ENCODE assay signal across 1 cellular context in the genomic region with DNA sequence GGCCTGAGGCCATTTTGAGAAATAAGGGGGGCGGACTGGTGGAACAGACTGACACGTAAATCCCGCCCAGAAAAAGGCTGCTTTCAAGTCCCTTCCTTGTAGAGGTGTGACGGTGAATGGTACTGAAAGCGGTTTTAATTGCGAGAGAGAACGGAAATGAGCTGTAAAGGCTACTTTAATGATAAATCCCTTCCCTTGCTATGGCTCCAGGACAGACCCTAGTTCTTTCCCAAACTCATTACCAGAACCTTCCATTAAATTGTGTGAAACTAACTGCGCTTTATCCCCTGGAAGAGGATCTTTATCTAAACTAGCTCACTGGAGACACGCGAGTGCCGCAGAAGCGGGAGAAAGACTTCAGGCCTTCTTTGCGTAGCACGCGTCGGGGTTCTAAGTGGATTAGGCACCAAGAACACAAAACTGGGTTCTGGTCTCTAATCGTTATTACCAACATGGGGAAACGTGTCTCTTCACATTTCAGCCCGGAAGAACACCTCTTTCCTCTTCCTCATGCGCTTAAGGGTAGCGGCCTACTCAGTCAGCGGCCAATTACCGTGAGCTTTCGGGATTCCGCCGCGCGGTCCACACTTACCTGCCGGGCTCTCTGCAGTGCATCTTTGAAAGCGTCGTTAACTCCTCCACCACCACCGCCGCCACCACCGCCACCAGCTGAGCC.
TF ChIP-seq lines count a peak whose summit lies in the region.

No MANE protein-coding gene starts in this region.

TF ChIP-seq in K562, 482 proteins besides CTCF, POLR2A, EP300 and RAD21 (continued from another document and continues in another):
- TF ChIP-seq, protein P1, sequence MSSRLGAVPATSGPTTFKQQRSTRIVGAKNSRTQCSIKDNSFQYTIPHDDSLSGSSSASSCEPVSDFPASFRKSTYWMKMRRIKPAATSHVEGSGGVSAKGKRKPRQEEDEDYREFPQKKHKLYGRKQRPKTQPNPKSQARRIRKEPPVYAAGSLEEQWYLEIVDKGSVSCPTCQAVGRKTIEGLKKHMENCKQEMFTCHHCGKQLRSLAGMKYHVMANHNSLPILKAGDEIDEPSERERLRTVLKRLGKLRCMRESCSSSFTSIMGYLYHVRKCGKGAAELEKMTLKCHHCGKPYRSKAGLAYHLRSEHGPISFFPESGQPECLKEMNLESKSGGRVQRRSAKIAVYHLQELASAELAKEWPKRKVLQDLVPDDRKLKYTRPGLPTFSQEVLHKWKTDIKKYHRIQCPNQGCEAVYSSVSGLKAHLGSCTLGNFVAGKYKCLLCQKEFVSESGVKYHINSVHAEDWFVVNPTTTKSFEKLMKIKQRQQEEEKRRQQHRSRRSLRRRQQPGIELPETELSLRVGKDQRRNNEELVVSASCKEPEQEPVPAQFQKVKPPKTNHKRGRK (tag; IDR thresholded peaks at IDR 0.05), result no peak
- TF ChIP-seq EGR1 (conservative IDR thresholded peaks at IDR 0.05), result 0 out of 2 replicates have a peak, but pooled peaks have one; percentile 23
- TF ChIP-seq MEIS2 (IDR thresholded peaks at IDR 0.05; ENCODE audit: partially characterized antibody), result no peak
- TF ChIP-seq NCOA4 (IDR thresholded peaks at IDR 0.05; ENCODE audit: partially characterized antibody), result no peak
- TF ChIP-seq SMARCE1 (IDR thresholded peaks at IDR 0.05), result no peak
- no peak for TF ChIP-seq ZNF146 (CRISPR knock-in tag; IDR thresholded peaks at IDR 0.05; ENCODE audit: unreplicated experiment)
- TF ChIP-seq, protein P2, sequence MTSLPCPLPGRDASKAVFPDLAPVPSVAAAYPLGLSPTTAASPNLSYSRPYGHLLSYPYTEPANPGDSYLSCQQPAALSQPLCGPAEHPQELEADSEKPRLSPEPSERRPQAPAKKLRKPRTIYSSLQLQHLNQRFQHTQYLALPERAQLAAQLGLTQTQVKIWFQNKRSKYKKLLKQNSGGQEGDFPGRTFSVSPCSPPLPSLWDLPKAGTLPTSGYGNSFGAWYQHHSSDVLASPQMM (CRISPR knock-in tag; IDR thresholded peaks at IDR 0.05), result no peak
- no peak for TF ChIP-seq POU5F1 (IDR thresholded peaks at IDR 0.05; ENCODE audit: borderline replicate concordance, low read depth, low read length, partially characterized antibody)
- TF ChIP-seq BRD9 (IDR thresholded peaks at IDR 0.05; ENCODE audit: low read depth, partially characterized antibody), result peak; percentile 61
- peak; percentile 55; the same call in 1 of the 2 replicates for TF ChIP-seq GATAD2B (IDR thresholded peaks at IDR 0.05; ENCODE audit: borderline replicate concordance)
- TF ChIP-seq, protein P3, sequence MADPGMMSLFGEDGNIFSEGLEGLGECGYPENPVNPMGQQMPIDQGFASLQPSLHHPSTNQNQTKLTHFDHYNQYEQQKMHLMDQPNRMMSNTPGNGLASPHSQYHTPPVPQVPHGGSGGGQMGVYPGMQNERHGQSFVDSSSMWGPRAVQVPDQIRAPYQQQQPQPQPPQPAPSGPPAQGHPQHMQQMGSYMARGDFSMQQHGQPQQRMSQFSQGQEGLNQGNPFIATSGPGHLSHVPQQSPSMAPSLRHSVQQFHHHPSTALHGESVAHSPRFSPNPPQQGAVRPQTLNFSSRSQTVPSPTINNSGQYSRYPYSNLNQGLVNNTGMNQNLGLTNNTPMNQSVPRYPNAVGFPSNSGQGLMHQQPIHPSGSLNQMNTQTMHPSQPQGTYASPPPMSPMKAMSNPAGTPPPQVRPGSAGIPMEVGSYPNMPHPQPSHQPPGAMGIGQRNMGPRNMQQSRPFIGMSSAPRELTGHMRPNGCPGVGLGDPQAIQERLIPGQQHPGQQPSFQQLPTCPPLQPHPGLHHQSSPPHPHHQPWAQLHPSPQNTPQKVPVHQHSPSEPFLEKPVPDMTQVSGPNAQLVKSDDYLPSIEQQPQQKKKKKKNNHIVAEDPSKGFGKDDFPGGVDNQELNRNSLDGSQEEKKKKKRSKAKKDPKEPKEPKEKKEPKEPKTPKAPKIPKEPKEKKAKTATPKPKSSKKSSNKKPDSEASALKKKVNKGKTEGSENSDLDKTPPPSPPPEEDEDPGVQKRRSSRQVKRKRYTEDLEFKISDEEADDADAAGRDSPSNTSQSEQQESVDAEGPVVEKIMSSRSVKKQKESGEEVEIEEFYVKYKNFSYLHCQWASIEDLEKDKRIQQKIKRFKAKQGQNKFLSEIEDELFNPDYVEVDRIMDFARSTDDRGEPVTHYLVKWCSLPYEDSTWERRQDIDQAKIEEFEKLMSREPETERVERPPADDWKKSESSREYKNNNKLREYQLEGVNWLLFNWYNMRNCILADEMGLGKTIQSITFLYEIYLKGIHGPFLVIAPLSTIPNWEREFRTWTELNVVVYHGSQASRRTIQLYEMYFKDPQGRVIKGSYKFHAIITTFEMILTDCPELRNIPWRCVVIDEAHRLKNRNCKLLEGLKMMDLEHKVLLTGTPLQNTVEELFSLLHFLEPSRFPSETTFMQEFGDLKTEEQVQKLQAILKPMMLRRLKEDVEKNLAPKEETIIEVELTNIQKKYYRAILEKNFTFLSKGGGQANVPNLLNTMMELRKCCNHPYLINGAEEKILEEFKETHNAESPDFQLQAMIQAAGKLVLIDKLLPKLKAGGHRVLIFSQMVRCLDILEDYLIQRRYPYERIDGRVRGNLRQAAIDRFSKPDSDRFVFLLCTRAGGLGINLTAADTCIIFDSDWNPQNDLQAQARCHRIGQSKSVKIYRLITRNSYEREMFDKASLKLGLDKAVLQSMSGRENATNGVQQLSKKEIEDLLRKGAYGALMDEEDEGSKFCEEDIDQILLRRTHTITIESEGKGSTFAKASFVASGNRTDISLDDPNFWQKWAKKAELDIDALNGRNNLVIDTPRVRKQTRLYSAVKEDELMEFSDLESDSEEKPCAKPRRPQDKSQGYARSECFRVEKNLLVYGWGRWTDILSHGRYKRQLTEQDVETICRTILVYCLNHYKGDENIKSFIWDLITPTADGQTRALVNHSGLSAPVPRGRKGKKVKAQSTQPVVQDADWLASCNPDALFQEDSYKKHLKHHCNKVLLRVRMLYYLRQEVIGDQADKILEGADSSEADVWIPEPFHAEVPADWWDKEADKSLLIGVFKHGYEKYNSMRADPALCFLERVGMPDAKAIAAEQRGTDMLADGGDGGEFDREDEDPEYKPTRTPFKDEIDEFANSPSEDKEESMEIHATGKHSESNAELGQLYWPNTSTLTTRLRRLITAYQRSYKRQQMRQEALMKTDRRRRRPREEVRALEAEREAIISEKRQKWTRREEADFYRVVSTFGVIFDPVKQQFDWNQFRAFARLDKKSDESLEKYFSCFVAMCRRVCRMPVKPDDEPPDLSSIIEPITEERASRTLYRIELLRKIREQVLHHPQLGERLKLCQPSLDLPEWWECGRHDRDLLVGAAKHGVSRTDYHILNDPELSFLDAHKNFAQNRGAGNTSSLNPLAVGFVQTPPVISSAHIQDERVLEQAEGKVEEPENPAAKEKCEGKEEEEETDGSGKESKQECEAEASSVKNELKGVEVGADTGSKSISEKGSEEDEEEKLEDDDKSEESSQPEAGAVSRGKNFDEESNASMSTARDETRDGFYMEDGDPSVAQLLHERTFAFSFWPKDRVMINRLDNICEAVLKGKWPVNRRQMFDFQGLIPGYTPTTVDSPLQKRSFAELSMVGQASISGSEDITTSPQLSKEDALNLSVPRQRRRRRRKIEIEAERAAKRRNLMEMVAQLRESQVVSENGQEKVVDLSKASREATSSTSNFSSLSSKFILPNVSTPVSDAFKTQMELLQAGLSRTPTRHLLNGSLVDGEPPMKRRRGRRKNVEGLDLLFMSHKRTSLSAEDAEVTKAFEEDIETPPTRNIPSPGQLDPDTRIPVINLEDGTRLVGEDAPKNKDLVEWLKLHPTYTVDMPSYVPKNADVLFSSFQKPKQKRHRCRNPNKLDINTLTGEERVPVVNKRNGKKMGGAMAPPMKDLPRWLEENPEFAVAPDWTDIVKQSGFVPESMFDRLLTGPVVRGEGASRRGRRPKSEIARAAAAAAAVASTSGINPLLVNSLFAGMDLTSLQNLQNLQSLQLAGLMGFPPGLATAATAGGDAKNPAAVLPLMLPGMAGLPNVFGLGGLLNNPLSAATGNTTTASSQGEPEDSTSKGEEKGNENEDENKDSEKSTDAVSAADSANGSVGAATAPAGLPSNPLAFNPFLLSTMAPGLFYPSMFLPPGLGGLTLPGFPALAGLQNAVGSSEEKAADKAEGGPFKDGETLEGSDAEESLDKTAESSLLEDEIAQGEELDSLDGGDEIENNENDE (IDR thresholded peaks at IDR 0.05; ENCODE audit: low read depth, low read length), result no peak
- no peak for TF ChIP-seq BMI1 (IDR thresholded peaks at IDR 0.05; ENCODE audit: low read length)
- TF ChIP-seq, protein P4, sequence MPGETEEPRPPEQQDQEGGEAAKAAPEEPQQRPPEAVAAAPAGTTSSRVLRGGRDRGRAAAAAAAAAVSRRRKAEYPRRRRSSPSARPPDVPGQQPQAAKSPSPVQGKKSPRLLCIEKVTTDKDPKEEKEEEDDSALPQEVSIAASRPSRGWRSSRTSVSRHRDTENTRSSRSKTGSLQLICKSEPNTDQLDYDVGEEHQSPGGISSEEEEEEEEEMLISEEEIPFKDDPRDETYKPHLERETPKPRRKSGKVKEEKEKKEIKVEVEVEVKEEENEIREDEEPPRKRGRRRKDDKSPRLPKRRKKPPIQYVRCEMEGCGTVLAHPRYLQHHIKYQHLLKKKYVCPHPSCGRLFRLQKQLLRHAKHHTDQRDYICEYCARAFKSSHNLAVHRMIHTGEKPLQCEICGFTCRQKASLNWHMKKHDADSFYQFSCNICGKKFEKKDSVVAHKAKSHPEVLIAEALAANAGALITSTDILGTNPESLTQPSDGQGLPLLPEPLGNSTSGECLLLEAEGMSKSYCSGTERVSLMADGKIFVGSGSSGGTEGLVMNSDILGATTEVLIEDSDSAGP (CRISPR knock-in tag; IDR thresholded peaks at IDR 0.05), result no peak
- no peak for TF ChIP-seq KLF13 (tag; IDR thresholded peaks at IDR 0.05; ENCODE audit: borderline replicate concordance, low read depth)
- TF ChIP-seq RBM17 (IDR thresholded peaks at IDR 0.05; ENCODE audit: borderline replicate concordance, low read depth, low read length), result no peak
- no peak for TF ChIP-seq NFE2L1 (tag; IDR thresholded peaks at IDR 0.05; ENCODE audit: borderline replicate concordance, low read depth)
- TF ChIP-seq MBD2 (IDR thresholded peaks at IDR 0.05; ENCODE audit: borderline replicate concordance, low read depth), result no peak
- TF ChIP-seq HNRNPH1 (optimal IDR thresholded peaks at IDR 0.05; ENCODE audit: low read depth, low read length), result no peak
- TF ChIP-seq STAG1 (CRISPR knock-in tag; IDR thresholded peaks at IDR 0.05; ENCODE audit: borderline replicate concordance), result no peak
- no peak for TF ChIP-seq NFIC (IDR thresholded peaks at IDR 0.05)
- TF ChIP-seq, protein P5, sequence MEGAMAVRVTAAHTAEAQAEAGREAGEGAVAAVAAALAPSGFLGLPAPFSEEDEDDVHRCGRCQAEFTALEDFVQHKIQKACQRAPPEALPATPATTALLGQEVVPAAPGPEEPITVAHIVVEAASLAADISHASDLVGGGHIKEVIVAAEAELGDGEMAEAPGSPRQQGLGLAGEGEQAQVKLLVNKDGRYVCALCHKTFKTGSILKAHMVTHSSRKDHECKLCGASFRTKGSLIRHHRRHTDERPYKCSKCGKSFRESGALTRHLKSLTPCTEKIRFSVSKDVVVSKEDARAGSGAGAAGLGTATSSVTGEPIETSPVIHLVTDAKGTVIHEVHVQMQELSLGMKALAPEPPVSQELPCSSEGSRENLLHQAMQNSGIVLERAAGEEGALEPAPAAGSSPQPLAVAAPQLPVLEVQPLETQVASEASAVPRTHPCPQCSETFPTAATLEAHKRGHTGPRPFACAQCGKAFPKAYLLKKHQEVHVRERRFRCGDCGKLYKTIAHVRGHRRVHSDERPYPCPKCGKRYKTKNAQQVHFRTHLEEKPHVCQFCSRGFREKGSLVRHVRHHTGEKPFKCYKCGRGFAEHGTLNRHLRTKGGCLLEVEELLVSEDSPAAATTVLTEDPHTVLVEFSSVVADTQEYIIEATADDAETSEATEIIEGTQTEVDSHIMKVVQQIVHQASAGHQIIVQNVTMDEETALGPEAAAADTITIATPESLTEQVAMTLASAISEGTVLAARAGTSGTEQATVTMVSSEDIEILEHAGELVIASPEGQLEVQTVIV (CRISPR knock-in tag; IDR thresholded peaks at IDR 0.05; ENCODE audit: borderline replicate concordance), result no peak
- no peak for TF ChIP-seq IFI16 (CRISPR knock-in tag; IDR thresholded peaks at IDR 0.05)
- TF ChIP-seq TFAM (CRISPR knock-in tag; conservative IDR thresholded peaks at IDR 0.05), result no peak
- TF ChIP-seq, protein P6, sequence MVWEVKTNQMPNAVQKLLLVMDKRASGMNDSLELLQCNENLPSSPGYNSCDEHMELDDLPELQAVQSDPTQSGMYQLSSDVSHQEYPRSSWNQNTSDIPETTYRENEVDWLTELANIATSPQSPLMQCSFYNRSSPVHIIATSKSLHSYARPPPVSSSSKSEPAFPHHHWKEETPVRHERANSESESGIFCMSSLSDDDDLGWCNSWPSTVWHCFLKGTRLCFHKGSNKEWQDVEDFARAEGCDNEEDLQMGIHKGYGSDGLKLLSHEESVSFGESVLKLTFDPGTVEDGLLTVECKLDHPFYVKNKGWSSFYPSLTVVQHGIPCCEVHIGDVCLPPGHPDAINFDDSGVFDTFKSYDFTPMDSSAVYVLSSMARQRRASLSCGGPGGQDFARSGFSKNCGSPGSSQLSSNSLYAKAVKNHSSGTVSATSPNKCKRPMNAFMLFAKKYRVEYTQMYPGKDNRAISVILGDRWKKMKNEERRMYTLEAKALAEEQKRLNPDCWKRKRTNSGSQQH (CRISPR knock-in tag; IDR thresholded peaks at IDR 0.05), result 0 out of 2 replicates have a peak, but pooled peaks have one; percentile 38
- TF ChIP-seq NFATC3 (IDR thresholded peaks at IDR 0.05), result no peak
- no peak for TF ChIP-seq CC2D1A (IDR thresholded peaks at IDR 0.05)
- TF ChIP-seq ZKSCAN1 (IDR thresholded peaks at IDR 0.05; ENCODE audit: low read depth, low read length), result no peak
- no peak for TF ChIP-seq HDAC3 (IDR thresholded peaks at IDR 0.05; ENCODE audit: borderline replicate concordance, partially characterized antibody)
- TF ChIP-seq, protein P7, sequence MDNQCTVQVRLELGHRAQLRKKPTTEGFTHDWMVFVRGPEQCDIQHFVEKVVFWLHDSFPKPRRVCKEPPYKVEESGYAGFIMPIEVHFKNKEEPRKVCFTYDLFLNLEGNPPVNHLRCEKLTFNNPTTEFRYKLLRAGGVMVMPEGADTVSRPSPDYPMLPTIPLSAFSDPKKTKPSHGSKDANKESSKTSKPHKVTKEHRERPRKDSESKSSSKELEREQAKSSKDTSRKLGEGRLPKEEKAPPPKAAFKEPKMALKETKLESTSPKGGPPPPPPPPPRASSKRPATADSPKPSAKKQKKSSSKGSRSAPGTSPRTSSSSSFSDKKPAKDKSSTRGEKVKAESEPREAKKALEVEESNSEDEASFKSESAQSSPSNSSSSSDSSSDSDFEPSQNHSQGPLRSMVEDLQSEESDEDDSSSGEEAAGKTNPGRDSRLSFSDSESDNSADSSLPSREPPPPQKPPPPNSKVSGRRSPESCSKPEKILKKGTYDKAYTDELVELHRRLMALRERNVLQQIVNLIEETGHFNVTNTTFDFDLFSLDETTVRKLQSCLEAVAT (IDR thresholded peaks at IDR 0.05), result peak; percentile 36 to 61; a peak in 2 of 4 replicates
- no peak for TF ChIP-seq SPI1 (IDR thresholded peaks at IDR 0.05; ENCODE audit: borderline replicate concordance, low read depth, low read length)
- TF ChIP-seq ARNT (IDR thresholded peaks at IDR 0.05), result peak in 1 of 2 experiments; percentile 18; a peak in 1 of 4 replicates
- TF ChIP-seq KLF1 (tag; IDR thresholded peaks at IDR 0.05), result no peak
- no peak for TF ChIP-seq JUN (IDR thresholded peaks at IDR 0.05; ENCODE audit: borderline replicate concordance, low read depth, low read length)
- TF ChIP-seq JUN (CRISPR knock-in tag; IDR thresholded peaks at IDR 0.05; ENCODE audit: borderline replicate concordance), result 0 out of 2 replicates have a peak, but pooled peaks have one; percentile 34
- TF ChIP-seq ZBTB1 (CRISPR knock-in tag; IDR thresholded peaks at IDR 0.05; ENCODE audit: borderline replicate concordance, low read depth), result no peak; the same call in 1 of the 2 replicates
